ENCODE assay signal across 25 cellular contexts in genomic region chr1:2379733-2380404, GRCh38. TPM values are rescaled to one million over a fixed set of nuclear protein-coding genes. Genes with fewer than 3 reads are reported as not detected.
DNase-seq lines count a peak whose midpoint lies in the region; ATAC-seq, FAIRE-seq and TF ChIP-seq lines count a peak whose summit lies in the region.
"Had no signal": no experiment of that assay in that cellular context is flagged by ENCODE, and none has a peak within 500 bp of the region (broad histone marks: within the 10 kb centered on the region; RNA-seq: fewer than 3 reads in every experiment).

No MANE protein-coding gene starts in this region.

- H2AFZ ChIP-seq in H1 (ENCODE audit: low read length), result no peak overlapping the region

- POLR2A ChIA-PET in H1 (lab: Charles Lee; ENCODE audit: partially characterized antibody), result interaction anchor here (0.6 to 5.0 kb wide), 4 partner anchors 8 to 185 kb away, joined by 3 to 16 read pairs (median 3); partner anchors contain the start of genes FAAP20, MORN1 and RER1

- no peak overlapping the region for H4K5ac ChIP-seq in H1 (ENCODE audit: insufficient read length, low read depth, low read length)

- no peak for TF ChIP-seq RAD21 in H1 (IDR thresholded peaks at IDR 0.05 in 1 of 2, conservative IDR thresholded peaks at IDR 0.05 in 1 of 2; ENCODE audit: low read depth in 2 of 2, low read length in 2 of 2)

- H3K56ac ChIP-seq in H1 (replicated peaks; ENCODE audit: insufficient read length, low read depth, low read length), result no peak overlapping the region

- H3K4me2 ChIP-seq in H1 (ENCODE audit: insufficient read depth in 1 of 2, low read depth in 2 of 2, low read length in 2 of 2), result no peak overlapping the region

- no peaks in the 10 kb centered on the region for H3K4me1 Mint-ChIP-seq in natural killer cell treated with Interleukin-12 subunit alpha and Interleukin-12 subunit beta and Interleukin-15 and Interleukin-18, amount 100 ng/mL, for 72 hours (ENCODE audit: low read depth in 2 of 2)
- H3K4me1 Mint-ChIP-seq in natural killer cell, result no peaks in the 10 kb centered on the region
- peaks cover 13% of the 10 kb centered on the region for H3K4me1 Mint-ChIP-seq in nephron progenitor cell
- H3K4me1 Mint-ChIP-seq: neural crest cell had no signal

- peak overlapping the region in 1 of 2 donors; percentile 7 for H3K27ac Mint-ChIP-seq in natural killer cell treated with Interleukin-12 subunit alpha and Interleukin-12 subunit beta and Interleukin-15 and Interleukin-18, amount 100 ng/mL, for 72 hours
- no peak overlapping the region for H3K27ac Mint-ChIP-seq in natural killer cell
- H3K27ac Mint-ChIP-seq in nephron progenitor cell, result no peak overlapping the region
- H3K27ac Mint-ChIP-seq: activated CD4-positive, alpha-beta memory T cell treated with anti-CD3 and anti-CD28 coated beads, Interleukin-2, amount 10 ng/mL, durations not matched to agents 7 days and 5 days; activated T-cell treated with anti-CD3 and anti-CD28 coated beads, Interleukin-2, amount 50 U/mL, for 24 hours; CD8-positive, alpha-beta T cell had no signal

- no peak overlapping the region for H4K8ac ChIP-seq in H1 (ENCODE audit: extremely low read depth, insufficient read depth, low read length)

- H3K9me3 Mint-ChIP-seq in natural killer cell treated with Interleukin-12 subunit alpha and Interleukin-12 subunit beta and Interleukin-15 and Interleukin-18, amount 100 ng/mL, for 72 hours, result no peaks in the 10 kb centered on the region
- H3K9me3 Mint-ChIP-seq in natural killer cell (no peaks in the 10 kb centered on the region), nephron progenitor cell (no peaks in the 10 kb centered on the region)
- H3K9me3 Mint-ChIP-seq: activated CD4-positive, alpha-beta memory T cell treated with anti-CD3 and anti-CD28 coated beads, Interleukin-2, amount 10 ng/mL, durations not matched to agents 7 days and 5 days; activated T-cell treated with anti-CD3 and anti-CD28 coated beads, Interleukin-2, amount 50 U/mL, for 24 hours; CD8-positive, alpha-beta T cell; neural crest cell had no signal

- CTCF ChIA-PET in H1 (lab: Charles Lee; ENCODE audit: partially characterized antibody), result interaction anchor here (0.9 to 5.5 kb wide), 11 partner anchors 9 to 186 kb away, joined by 3 to 154 read pairs (median 9); partner anchors contain the start of genes FAAP20, MORN1 and RER1

- H3K4me3 Mint-ChIP-seq in natural killer cell treated with Interleukin-12 subunit alpha and Interleukin-12 subunit beta and Interleukin-15 and Interleukin-18, amount 100 ng/mL, for 72 hours, result no peak overlapping the region
- H3K4me3 Mint-ChIP-seq in natural killer cell (no peak overlapping the region), nephron progenitor cell (no peak overlapping the region)
- H3K4me3 Mint-ChIP-seq: activated CD4-positive, alpha-beta memory T cell treated with anti-CD3 and anti-CD28 coated beads, Interleukin-2, amount 10 ng/mL, durations not matched to agents 7 days and 5 days; activated T-cell treated with anti-CD3 and anti-CD28 coated beads, Interleukin-2, amount 50 U/mL, for 24 hours; CD8-positive, alpha-beta T cell had no signal

- H3K23ac ChIP-seq in H1 (ENCODE audit: insufficient read length), result no peak overlapping the region

- H3K4me1 ChIP-seq in H1 (replicated peaks in 1 of 4; ENCODE audit: control insufficient read depth in 3 of 4, insufficient read depth in 4 of 4, low read length in 3 of 4), result peaks cover 0 to 2% (median under 1%) of the 10 kb centered on the region in 4 experiments; a peak in 3 of 7 replicates

- no peaks in the 10 kb centered on the region for H3K79me2 ChIP-seq in H1 (ENCODE audit: control insufficient read depth in 1 of 2, insufficient read depth in 2 of 2, low read length in 2 of 2)

- FAIRE-seq in H1 (lab: Jason Lieb, UNC), result no peak
- FAIRE-seq: frontal cortex, H54 had no signal

- H3K23me2 ChIP-seq in H1 (ENCODE audit: low read depth, low read length), result no peaks in the 10 kb centered on the region

- H4K91ac ChIP-seq in H1 (replicated peaks; ENCODE audit: insufficient read length, low read length), result no peak overlapping the region

- H3K27me3 Mint-ChIP-seq in natural killer cell treated with Interleukin-12 subunit alpha and Interleukin-12 subunit beta and Interleukin-15 and Interleukin-18, amount 100 ng/mL, for 72 hours, result no peaks in the 10 kb centered on the region
- H3K27me3 Mint-ChIP-seq in natural killer cell (ENCODE audit: low read depth in 2 of 2) (no peaks in the 10 kb centered on the region), nephron progenitor cell (ENCODE audit: low read depth, poor library complexity) (no peaks in the 10 kb centered on the region)
- H3K27me3 Mint-ChIP-seq: activated CD4-positive, alpha-beta memory T cell treated with anti-CD3 and anti-CD28 coated beads, Interleukin-2, amount 10 ng/mL, durations not matched to agents 7 days and 5 days; activated T-cell treated with anti-CD3 and anti-CD28 coated beads, Interleukin-2, amount 50 U/mL, for 24 hours had no signal

- no peaks in the 10 kb centered on the region for H3K9me3 ChIP-seq in H1 (ENCODE audit: insufficient read depth in 2 of 2, low read depth in 1 of 2, low read length in 1 of 2)

- no peak overlapping the region for H3K18ac ChIP-seq in H1 (ENCODE audit: extremely low read depth, low read length)

- no peaks in the 10 kb centered on the region for H3K36me3 ChIP-seq in H1 (ENCODE audit: control insufficient read depth in 2 of 4, insufficient read depth in 4 of 4, low read length in 3 of 4)

- no peak for TF ChIP-seq POLR2A in H1 (IDR thresholded peaks at IDR 0.05; ENCODE audit: control extremely low read depth in 1 of 2, low read depth in 2 of 2, low read length in 2 of 2)

- no peak overlapping the region for H3K14ac ChIP-seq in H1 (ENCODE audit: insufficient read length)

- peak; percentile 20 for DNase-seq in natural killer cell treated with Interleukin-12 subunit alpha and Interleukin-12 subunit beta and Interleukin-15 and Interleukin-18, amount 100 ng/mL, for 72 hours (ENCODE audit: low spot score)
- DNase-seq in natural killer cell (no peak), H1 (ENCODE audit: low read depth in 1 of 2, low spot score in 2 of 2) (no peak), nephron progenitor cell (peak; percentile 3), NCI-H2081 treated with DMSO at 0.1 percent for 48 hours (lab: John Stamatoyannopoulos, UW) (no peak), NCI-H524 (lab: John Stamatoyannopoulos, UW) (no peak), iPS-NIHi11 (ENCODE audit: low spot score) (no peak), ecto neural progenitor cell (ENCODE audit: low spot score) (no peak)
- DNase-seq: activated CD4-positive, alpha-beta memory T cell treated with anti-CD3 and anti-CD28 coated beads, Interleukin-2, amount 10 ng/mL, durations not matched to agents 7 days and 5 days; activated naive CD4-positive, alpha-beta T cell treated with anti-CD3 and anti-CD28 coated beads, Interleukin-2, amount 50 U/mL, for 16 hours; activated T-cell treated with anti-CD3 and anti-CD28 coated beads, Interleukin-2, amount 50 U/mL, for 24 hours; cerebellar nuclear complex; effector memory CD4-positive, alpha-beta T cell; Kasumi-1; kidney glomerular epithelial cell; NCI-H1105; NCI-H2081; NCI-H510A; substantia nigra; T1000 had no signal

- no peak overlapping the region for H3K9ac ChIP-seq in H1 (replicated peaks in 1 of 4; ENCODE audit: extremely low read depth in 1 of 4, low read depth in 3 of 4, low read length in 3 of 4)

- TF ChIP-seq EP300 in H1 (IDR thresholded peaks at IDR 0.05; ENCODE audit: borderline replicate concordance in 1 of 2, low read depth in 2 of 2, low read length in 2 of 2), result no peak

- H3K27me3 ChIP-seq in H1 (replicated peaks in 1 of 4; ENCODE audit: control insufficient read depth in 3 of 4, extremely low read depth in 1 of 4, insufficient read depth in 3 of 4, low read length in 3 of 4), result no peaks in the 10 kb centered on the region

- no peak for ATAC-seq in natural killer cell treated with Interleukin-12 subunit alpha and Interleukin-12 subunit beta and Interleukin-15 and Interleukin-18, amount 100 ng/mL, for 72 hours
- ATAC-seq in natural killer cell, result no peak
- ATAC-seq: CD8-positive, alpha-beta T cell; esophagus mucosa had no signal

- H3K4ac ChIP-seq in H1 (replicated peaks; ENCODE audit: insufficient read length, low read depth, low read length), result no peak overlapping the region

- no peak overlapping the region for H2BK15ac ChIP-seq in H1 (ENCODE audit: low read length)

- 88% methylated on average over 23 of the region's 23 CpGs; no CpG with 5 or more reads in 1 of the 2 experiments for WGBS in H1 (ENCODE audit: extremely low coverage in 1 of 2, insufficient coverage in 1 of 2, insufficient read length in 1 of 2, insufficient replicate concordance in 2 of 2, low coverage in 1 of 2, low lambda C conversion rate in 2 of 2, missing lambda C conversion rate in 1 of 2), 2 experiments

- no peak overlapping the region for H2BK20ac ChIP-seq in H1 (ENCODE audit: low read length)

- peaks cover 0 to 1% of the 10 kb centered on the region in 2 experiments for H4K20me1 ChIP-seq in H1 (replicated peaks in 1 of 2; ENCODE audit: control insufficient read depth in 1 of 2, insufficient read depth in 2 of 2, low read length in 2 of 2)

- H3K27ac ChIP-seq in H1 (ENCODE audit: low read depth, low read length), result no peak overlapping the region

- no peaks in the 10 kb centered on the region for H3K79me1 ChIP-seq in H1 (ENCODE audit: low read depth, low read length)

- no peak overlapping the region for H2BK5ac ChIP-seq in H1 (ENCODE audit: low read depth, low read length)

- H2BK120ac ChIP-seq in H1 (replicated peaks; ENCODE audit: low read depth, low read length), result no peak overlapping the region

- H3K4me3 ChIP-seq in H1 (ENCODE audit: extremely low read depth in 1 of 4, insufficient read depth in 2 of 4, low read depth in 3 of 4, low read length in 4 of 4), result no peak overlapping the region

- H2AK5ac ChIP-seq in H1 (ENCODE audit: low read depth, low read length), result no peak overlapping the region

- TF ChIP-seq CTCF in natural killer cell (IDR thresholded peaks at IDR 0.05), result no peak
- TF ChIP-seq CTCF in H1 (IDR thresholded peaks at IDR 0.05; ENCODE audit: control extremely low read depth in 1 of 3, insufficient read depth in 1 of 3, low read depth in 1 of 3, low read length in 3 of 3), result no peak
- no peak for TF ChIP-seq CTCF in nephron progenitor cell (IDR thresholded peaks at IDR 0.05)

- intact Hi-C loops in natural killer cell (cut with micrococcal nuclease), result loop anchor here (5.0 to 10.0 kb wide), 2 partner anchors 288 to 435 kb away; no protein-coding TSS in a partner anchor

- 0 out of 2 replicates have a peak overlapping the region, but pooled peaks have one; percentile 27 for H2BK12ac ChIP-seq in H1 (ENCODE audit: low read depth, low read length)

- H3K36me3 Mint-ChIP-seq in natural killer cell treated with Interleukin-12 subunit alpha and Interleukin-12 subunit beta and Interleukin-15 and Interleukin-18, amount 100 ng/mL, for 72 hours, result no peaks in the 10 kb centered on the region
- H3K36me3 Mint-ChIP-seq in natural killer cell (no peaks in the 10 kb centered on the region), nephron progenitor cell (ENCODE audit: low read depth) (no peaks in the 10 kb centered on the region)
- H3K36me3 Mint-ChIP-seq: CD8-positive, alpha-beta T cell had no signal

RNA-seq across cellular contexts. Expression of gene MORN1, which starts 11.5 kb away (rescaled TPM):
- total RNA-seq in natural killer cell treated with Interleukin-12 subunit alpha and Interleukin-12 subunit beta and Interleukin-15 and Interleukin-18, amount 100 ng/mL, for 72 hours, result 1 to 10 TPM; 4.0 to 7.5 TPM
- 1 to 10 TPM; 8.0 to 9.3 (median 8.8) TPM for total RNA-seq in natural killer cell
- total RNA-seq in H1 (2021; fragmentation: NEBNext Ultra II Directional; extraction: Animal tissue kit (Norgen Biotek cat#: 25700)), result 9.1 and 10.5 TPM in 2 replicates
- polyA plus RNA-seq in H1 (2011; rRNA removed), result 5.0 and 7.6 TPM in 2 replicates
- polyA plus RNA-seq in H1 (2011; cell fraction: cytosol; rRNA removed), result 6.9 TPM
- polyA plus RNA-seq in H1 (2011; cell fraction: nucleus; rRNA removed), result 15.8 TPM
- polyA plus RNA-seq in H1 (2012, experiment 1 of 2), result 4.3 to 8.9 TPM (median 7.8 TPM) in 4 replicates
- polyA plus RNA-seq in H1 (2012, experiment 2 of 2), result 2.9 TPM
- polyA plus RNA-seq in H1 (2013, experiment 1 of 2), result 3.5 TPM
- 3.7 TPM for polyA plus RNA-seq in H1 (2013, experiment 2 of 2)
- polyA minus RNA-seq in H1 (2011; rRNA and poly(A)+ RNA removed), result 9.2 and 11.9 TPM in 2 replicates
- 7.9 TPM for polyA minus RNA-seq in H1 (2011; cell fraction: cytosol; rRNA and poly(A)+ RNA removed)
- 14.4 TPM for polyA minus RNA-seq in H1 (2011; cell fraction: nucleus; rRNA and poly(A)+ RNA removed)

RNA-seq across cellular contexts. Expression of gene RER1, which starts 11.8 kb away (rescaled TPM):
- total RNA-seq in natural killer cell treated with Interleukin-12 subunit alpha and Interleukin-12 subunit beta and Interleukin-15 and Interleukin-18, amount 100 ng/mL, for 72 hours, result 100 to 1,000 TPM; 139 to 161 TPM
- total RNA-seq in natural killer cell, result 10 to 100 TPM; 89.2 to 98.9 (median 91.9) TPM
- total RNA-seq in H1 (2021; fragmentation: NEBNext Ultra II Directional; extraction: Animal tissue kit (Norgen Biotek cat#: 25700)), result 92.0 and 102 TPM in 2 replicates
- polyA plus RNA-seq in H1 (2011; rRNA removed), result 120 and 134 TPM in 2 replicates
- polyA plus RNA-seq in H1 (2011; cell fraction: cytosol; rRNA removed), result 93.7 TPM
- polyA plus RNA-seq in H1 (2011; cell fraction: nucleus; rRNA removed), result 63.8 TPM
- polyA plus RNA-seq in H1 (2012, experiment 1 of 2), result 70.3 to 94.7 TPM (median 80.1 TPM) in 4 replicates
- polyA plus RNA-seq in H1 (2012, experiment 2 of 2), result 37.7 TPM
- 96.9 TPM for polyA plus RNA-seq in H1 (2013, experiment 1 of 2)
- 106 TPM for polyA plus RNA-seq in H1 (2013, experiment 2 of 2)
- polyA minus RNA-seq in H1 (2011; rRNA and poly(A)+ RNA removed), result 133 and 151 TPM in 2 replicates
- polyA minus RNA-seq in H1 (2011; cell fraction: cytosol; rRNA and poly(A)+ RNA removed), result 34.6 TPM
- polyA minus RNA-seq in H1 (2011; cell fraction: nucleus; rRNA and poly(A)+ RNA removed), result 20.3 TPM

RNA-seq across cellular contexts. Expression of gene PEX10, which starts 32.5 kb away (rescaled TPM):
- 10 to 100 TPM; 10.7 to 18.9 TPM for total RNA-seq in natural killer cell treated with Interleukin-12 subunit alpha and Interleukin-12 subunit beta and Interleukin-15 and Interleukin-18, amount 100 ng/mL, for 72 hours
- 10 to 100 TPM in 1 of 3 donors, 1 to 10 TPM in 2; 8.1 to 11.1 (median 9.8) TPM for total RNA-seq in natural killer cell
- 24.3 and 24.7 TPM in 2 replicates for total RNA-seq in H1 (2021; fragmentation: NEBNext Ultra II Directional; extraction: Animal tissue kit (Norgen Biotek cat#: 25700))
- polyA plus RNA-seq in H1 (2011; rRNA removed), result 26.9 and 37.3 TPM in 2 replicates
- 29.9 TPM for polyA plus RNA-seq in H1 (2011; cell fraction: cytosol; rRNA removed)
- polyA plus RNA-seq in H1 (2011; cell fraction: nucleus; rRNA removed), result 42.6 TPM
- polyA plus RNA-seq in H1 (2012, experiment 1 of 2), result 16.5 to 25.6 TPM (median 24.1 TPM) in 4 replicates
- 26.0 TPM for polyA plus RNA-seq in H1 (2012, experiment 2 of 2)
- polyA plus RNA-seq in H1 (2013, experiment 1 of 2), result 13.3 TPM
- 13.7 TPM for polyA plus RNA-seq in H1 (2013, experiment 2 of 2)
- 10.7 and 13.6 TPM in 2 replicates for polyA minus RNA-seq in H1 (2011; rRNA and poly(A)+ RNA removed)
- 19.8 TPM for polyA minus RNA-seq in H1 (2011; cell fraction: cytosol; rRNA and poly(A)+ RNA removed)
- 22.3 TPM for polyA minus RNA-seq in H1 (2011; cell fraction: nucleus; rRNA and poly(A)+ RNA removed)

Comparison
In these comparisons a context has a peak if more than half of its experiments do, and no peak if none do; other contexts are left out.
1. DNase-seq: peak in natural killer cell treated with Interleukin-12 subunit alpha and Interleukin-12 subunit beta and Interleukin-15 and Interleukin-18, amount 100 ng/mL, for 72 hours (single experiment) and nephron progenitor cell (single experiment); none in natural killer cell (single experiment), H1 (0 of 2), NCI-H2081 treated with DMSO at 0.1 percent for 48 hours (single experiment), NCI-H524 (0 of 2), iPS-NIHi11 (single experiment) and ecto neural progenitor cell (single experiment).